8 cellular contexts compared by ENCODE assay signal in the genomic region with DNA sequence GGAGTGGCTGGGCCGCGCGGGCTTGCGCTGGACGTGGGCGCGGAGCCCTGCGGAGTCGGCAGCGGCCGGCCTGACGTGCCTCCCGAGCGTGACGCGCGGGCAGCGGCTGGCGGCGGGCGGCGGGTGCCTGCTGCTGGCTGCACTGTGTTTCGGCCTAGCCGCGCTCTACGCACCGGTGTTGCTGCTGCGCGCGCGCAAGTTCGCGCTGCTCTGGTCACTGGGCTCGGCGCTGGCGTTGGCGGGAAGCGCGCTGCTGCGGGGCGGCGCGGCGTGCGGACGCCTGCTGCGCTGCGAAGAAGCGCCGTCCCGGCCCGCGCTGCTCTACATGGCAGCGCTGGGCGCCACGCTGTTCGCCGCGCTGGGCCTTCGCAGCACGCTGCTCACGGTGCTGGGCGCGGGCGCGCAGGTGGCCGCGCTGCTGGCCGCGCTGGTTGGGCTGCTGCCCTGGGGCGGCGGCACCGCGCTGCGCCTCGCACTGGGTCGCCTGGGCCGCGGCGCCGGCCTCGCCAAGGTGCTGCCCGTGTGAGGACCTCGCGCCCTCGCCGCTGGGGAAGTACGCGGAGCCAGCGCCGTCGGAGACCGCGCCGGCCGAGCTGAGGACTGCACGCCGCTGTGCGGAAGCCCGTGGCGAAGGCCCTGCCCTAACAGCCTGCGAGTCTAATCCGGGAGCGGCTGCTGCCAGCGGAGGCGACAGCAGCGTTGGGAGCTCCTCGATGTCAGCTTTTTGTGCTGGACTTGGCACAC.
DNase-seq lines count a peak whose midpoint lies in the region; ATAC-seq and TF ChIP-seq lines count a peak whose summit lies in the region.

No MANE protein-coding gene starts in this region.

- ATAC-seq in GM21737 (IDR thresholded peaks at IDR 0.05; ENCODE audit: unreplicated experiment) = peak; percentile 51

- TF ChIP-seq CTCF in RWPE1 (conservative IDR thresholded peaks at IDR 0.05; ENCODE audit: low read depth) = no peak; the same call in 1 of the 2 replicates
- TF ChIP-seq CTCF in foreskin fibroblast (IDR thresholded peaks at IDR 0.05; ENCODE audit: low read depth, low read length) = peak; percentile 6

- H3K36me3 ChIP-seq in neuron (ENCODE audit: insufficient read depth, low read length) (peaks cover 33% of the 10 kb centered on the region), subcutaneous abdominal adipose tissue (ENCODE audit: control insufficient read depth in 5 of 5, insufficient read depth in 5 of 5, low read length in 5 of 5) (peaks cover 0 to 13% (median 3%) of the 10 kb centered on the region in 5 donors)

- H3K4me3 ChIP-seq in foreskin fibroblast (ENCODE audit: low read depth in 1 of 2, low read length in 2 of 2) (peak overlapping the region; percentile 46 to 68), neuron (ENCODE audit: low read length) (peak overlapping the region; percentile 86), subcutaneous abdominal adipose tissue (ENCODE audit: low read depth in 1 of 5, low read length in 5 of 5) (peak overlapping the region; percentile 40 to 94 (median 79))

- peaks cover 12% of the 10 kb centered on the region for H3K4me1 ChIP-seq in neuron (ENCODE audit: insufficient read depth, low read length)
- peaks cover 8 to 57% (median 44%) of the 10 kb centered on the region in 5 donors for H3K4me1 ChIP-seq in subcutaneous abdominal adipose tissue (ENCODE audit: control insufficient read depth in 5 of 5, insufficient read depth in 5 of 5, low read length in 5 of 5)

- peak overlapping the region; percentile 41 for H2AFZ ChIP-seq in neuron (ENCODE audit: low read depth, low read length)

- CTCF ChIA-PET in RWPE1 (lab: Yijun Ruan, JAX) = interaction anchor here (0.6 to 0.9 kb wide), 3 partner anchors 11 to 83 kb away, joined by 3 to 4 read pairs (median 4); no protein-coding TSS in a partner anchor

- peak; percentile 76 for DNase-seq in EH (ENCODE audit: low read depth)
- peak; percentile 83 for DNase-seq in KBM-7
- peak; percentile 71 for DNase-seq in RWPE1 (ENCODE audit: low spot score)
- peak; percentile 93 for DNase-seq in activated effector memory CD4-positive, alpha-beta T cell treated with anti-CD3 and anti-CD28 coated beads, Interleukin-2, amount 50 U/mL, for 16 hours
- DNase-seq in foreskin fibroblast = peak; percentile 71 to 89

- peaks cover 5% of the 10 kb centered on the region for H3K9me3 ChIP-seq in neuron (ENCODE audit: low read length)
- no peaks in the 10 kb centered on the region for H3K9me3 ChIP-seq in subcutaneous abdominal adipose tissue (ENCODE audit: control insufficient read depth in 5 of 5, low read length in 5 of 5)

- POLR2A ChIA-PET in RWPE1 (lab: Yijun Ruan, JAX; ENCODE audit: low non-redundant PET) = no interaction called here

- in situ Hi-C loops in KBM-7 (cut with MboI; ENCODE audit: low pct_unique_long_range_greater_than_20kb, low sequenced_read_pairs) = no loop called here

- H3K27me3 ChIP-seq in neuron (ENCODE audit: insufficient read depth, low read length) = no peaks in the 10 kb centered on the region
- no peaks in the 10 kb centered on the region for H3K27me3 ChIP-seq in subcutaneous abdominal adipose tissue (ENCODE audit: control insufficient read depth in 5 of 5, insufficient read depth in 4 of 5, low read length in 5 of 5)

- peak overlapping the region; percentile 22 to 81 (median 77) for H3K9ac ChIP-seq in subcutaneous abdominal adipose tissue (ENCODE audit: low read length in 5 of 5)

- H3K27ac ChIP-seq in RWPE1 (peak overlapping the region; percentile 94), subcutaneous abdominal adipose tissue (ENCODE audit: low read depth, low read length) (peak overlapping the region; percentile 93)

Comparison
In these comparisons a context has a peak if more than half of its experiments do, and no peak if none do; other contexts are left out.
1. Peak in every context shown above with its lines: DNase-seq, ATAC-seq, H3K4me3 ChIP-seq and H3K27ac ChIP-seq.